11 cellular contexts compared by ENCODE assay signal in genomic region chr15:37093480-37094410, GRCh38. TPM values are rescaled to one million over a fixed set of nuclear protein-coding genes. Genes with fewer than 3 reads are reported as not detected.
DNase-seq lines count a peak whose midpoint lies in the region; ATAC-seq, FAIRE-seq and TF ChIP-seq lines count a peak whose summit lies in the region.
"Had no signal": no experiment of that assay in that cellular context is flagged by ENCODE, and none has a peak within 500 bp of the region (broad histone marks: within the 10 kb centered on the region; RNA-seq: fewer than 3 reads in every experiment).

No MANE protein-coding gene starts in this region.

- no peak for FAIRE-seq in small intestine (lab: Jason Lieb, UNC)

- no peaks in the 10 kb centered on the region for H3K9me3 ChIP-seq in small intestine (ENCODE audit: control insufficient read depth, low read depth)

- peak overlapping the region; percentile 99 for H3K4me3 Mint-ChIP-seq in osteocyte (ENCODE audit: unreplicated experiment)

- DNase-seq in ELR (ENCODE audit: low read depth), result peak; percentile 62
- peak; percentile 48 for DNase-seq in T1000 (lab: John Stamatoyannopoulos, UW)
- DNase-seq in fibroblast of pulmonary artery (ENCODE audit: low read depth), result peak; percentile 81
- DNase-seq in osteocyte (ENCODE audit: extremely low spot score, unreplicated experiment), result no peak
- DNase-seq in small intestine, result no peak
- DNase-seq: activated CD4-positive, CD25-positive, alpha-beta regulatory T cell treated with anti-CD3 and anti-CD28 coated beads, Interleukin-2, amount 50 U/mL, for 72 hours; NCI-H1105 treated with DMSO at 0.1 percent for 48 hours had no signal

- peaks cover 0 to 6% of the 10 kb centered on the region in 2 donors for H3K27me3 ChIP-seq in small intestine (ENCODE audit: control insufficient read depth in 2 of 2, insufficient read depth in 2 of 2, low read length in 2 of 2)

- peaks cover 0 to 2% of the 10 kb centered on the region in 2 donors for H3K36me3 ChIP-seq in small intestine (ENCODE audit: control insufficient read depth in 2 of 2, insufficient read depth in 2 of 2, low read length in 2 of 2)

- TF ChIP-seq CTCF in fibroblast of pulmonary artery (IDR thresholded peaks at IDR 0.05; ENCODE audit: low read length, missing control alignments), result no peak
- TF ChIP-seq CTCF in osteocyte (IDR thresholded peaks at IDR 0.05), result no peak

- H3K9me3 Mint-ChIP-seq in osteocyte (ENCODE audit: unreplicated experiment), result no peaks in the 10 kb centered on the region
- H3K9me3 Mint-ChIP-seq: activated naive CD4-positive, alpha-beta T cell treated with anti-CD3 and anti-CD28 coated beads, Interleukin-2, amount 50 U/mL, for 72 hours had no signal

- H3K4me1 ChIP-seq in small intestine (ENCODE audit: control insufficient read depth in 2 of 2, insufficient read depth in 1 of 2, low read depth in 1 of 2, low read length in 1 of 2), result no peaks in the 10 kb centered on the region

- ATAC-seq in HG02759 (IDR thresholded peaks at IDR 0.05; ENCODE audit: unreplicated experiment), result no peak
- ATAC-seq in HG02840 (IDR thresholded peaks at IDR 0.05; ENCODE audit: low FRiP score, unreplicated experiment), result no peak
- ATAC-seq in esophagus mucosa, result no peak
- ATAC-seq: activated naive CD4-positive, alpha-beta T cell treated with anti-CD3 and anti-CD28 coated beads, Interleukin-2, amount 50 U/mL, for 72 hours had no signal

- H3K27ac Mint-ChIP-seq in osteocyte (ENCODE audit: unreplicated experiment), result peak overlapping the region; percentile 100
- H3K27ac Mint-ChIP-seq: activated naive CD4-positive, alpha-beta T cell treated with anti-CD3 and anti-CD28 coated beads, Interleukin-2, amount 50 U/mL, for 72 hours had no signal

- H3K36me3 Mint-ChIP-seq in osteocyte (ENCODE audit: unreplicated experiment), result peaks cover 33% of the 10 kb centered on the region

- H3K27me3 Mint-ChIP-seq in osteocyte (ENCODE audit: unreplicated experiment), result no peaks in the 10 kb centered on the region

- peaks cover 59% of the 10 kb centered on the region for H3K4me1 Mint-ChIP-seq in osteocyte (ENCODE audit: unreplicated experiment)

- no peak overlapping the region for H3K27ac ChIP-seq in small intestine (ENCODE audit: low read depth in 1 of 2, low read length in 1 of 2)

- H3K4me3 ChIP-seq in fibroblast of pulmonary artery (replicated peaks; ENCODE audit: low read depth, low read length) (peak overlapping the region; percentile 86), small intestine (ENCODE audit: low read depth in 1 of 2, low read length in 2 of 2) (no peak overlapping the region)

- 72 to 80% (median 75%) methylated on average over 12 of the region's 12 CpGs for WGBS in small intestine, 3 donors

RNA-seq across cellular contexts. Expression of gene MEIS2, which starts 6.6 kb away (rescaled TPM):
- total RNA-seq in osteocyte, result 79.9 and 82.8 TPM in 2 replicates
- 10 to 100 TPM in 2 of 3 donors, 1 to 10 TPM in 1; 8.7 to 13.2 (median 11.8) TPM for polyA plus RNA-seq in small intestine
- total RNA-seq in esophagus mucosa, result 10.3 TPM

Comparison
In these comparisons a context has a peak if more than half of its experiments do, and no peak if none do; other contexts are left out.
1. DNase-seq: peak in ELR (single experiment), T1000 (single experiment) and fibroblast of pulmonary artery (single experiment); none in osteocyte (single experiment) and small intestine (single experiment).